In the genomic region with DNA sequence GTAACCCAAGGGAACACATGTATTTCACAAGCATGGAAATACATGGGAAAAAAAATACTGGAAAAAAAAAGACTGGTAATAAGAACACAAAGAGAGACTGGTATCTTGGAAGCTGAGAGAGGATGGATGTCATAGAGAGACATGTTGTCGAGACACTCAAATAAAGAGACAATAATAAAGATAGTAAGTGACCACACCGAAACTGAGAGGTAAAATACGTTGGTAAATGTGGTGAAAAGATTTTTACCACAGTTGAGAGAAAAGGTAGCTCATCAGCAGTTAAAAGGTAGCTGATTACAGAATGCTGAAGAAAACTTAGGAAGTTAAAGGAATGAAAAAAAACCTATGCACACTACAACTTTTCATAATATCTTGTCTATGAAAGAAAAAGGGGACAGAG, we compare ENCODE assay signal across 27 cellular contexts.
DNase-seq lines count a peak whose midpoint lies in the region; ATAC-seq, FAIRE-seq and TF ChIP-seq lines count a peak whose summit lies in the region.
"Had no signal": no experiment of that assay in that cellular context is flagged by ENCODE, and none has a peak within 500 bp of the region (broad histone marks: within the 10 kb centered on the region; RNA-seq: fewer than 3 reads in every experiment).

No MANE protein-coding gene starts in this region.

- POLR2A ChIA-PET in MCF 10A (lab: Yijun Ruan, JAX), result no interaction called here

- H3K9me3 Mint-ChIP-seq in activated T-cell treated with anti-CD3 and anti-CD28 coated beads, Interleukin-2, amount 50 U/mL, for 72 hours, result no peaks in the 10 kb centered on the region
- H3K9me3 Mint-ChIP-seq in activated T-cell treated with anti-CD3 and anti-CD28 coated beads, Interleukin-2, amount 50 U/mL, for 4 hours, result no peaks in the 10 kb centered on the region
- no peaks in the 10 kb centered on the region for H3K9me3 Mint-ChIP-seq in MCF 10A (ENCODE audit: unreplicated experiment)
- H3K9me3 Mint-ChIP-seq: CD8-positive, alpha-beta T cell; T-helper 1 cell treated with Interleukin-12 subunit alpha and Interleukin-12 subunit beta and Interleukin-4 antibody, amounts not matched to agents 30 μg/mL and 1 μg/mL, for 36 hours had no signal

- no peak for DNase-seq in activated T-cell treated with anti-CD3 and anti-CD28 coated beads, Interleukin-2, amount 50 U/mL, for 72 hours
- no peak for DNase-seq in activated T-cell treated with anti-CD3 and anti-CD28 coated beads, Interleukin-2, amount 50 U/mL, for 4 hours
- no peak for DNase-seq in substantia nigra (lab: John Stamatoyannopoulos, UW)
- DNase-seq in NCI-H69 (lab: John Stamatoyannopoulos, UW), result no peak
- no peak for DNase-seq in MCF 10A (ENCODE audit: unreplicated experiment)
- no peak for DNase-seq in RCC 7860 (ENCODE audit: low spot score)
- DNase-seq: activated CD4-positive, alpha-beta T cell treated with anti-CD3 and anti-CD28 coated beads for 1 hour; activated naive CD4-positive, alpha-beta T cell; CD8-positive, alpha-beta T cell; DMS 273 treated with DMSO at 0.1 percent for 48 hours; effector CD4-positive, alpha-beta T cell; left lung; NCI-H1048; NCI-H187 treated with DMSO at 0.1 percent for 48 hours; NCI-H524; stimulated activated CD4-positive, alpha-beta T cell treated with anti-CD3 and anti-CD28 coated beads, Interleukin-12 subunit alpha, Interleukin-12 subunit beta, amount 100 ng/mL, for 4 hours; stimulated activated CD4-positive, alpha-beta T cell treated with anti-CD3 and anti-CD28 coated beads, Interleukin-4, amount 100 ng/mL, for 1 hour had no signal

- H3K27ac ChIP-seq in angular gyrus (ENCODE audit: low read depth, low read length) (peak overlapping the region; percentile 16), substantia nigra (ENCODE audit: low read depth, low read length, poor library complexity, severe bottlenecking) (peak overlapping the region; percentile 41)
- H3K27ac ChIP-seq: breast epithelium, epithelial cell of prostate, left lung, neutrophil had no signal

- BruUV-seq in MCF 10A (replicated peaks; lab: Mats Ljungman, UMichigan), result no TSS peak

- no peak for FAIRE-seq in RCC 7860 (lab: Jason Lieb, UNC)
- FAIRE-seq: A204.1, colon, islet of Langerhans had no signal

- peak overlapping the region in 1 of 2 donors; percentile 42 for H3K4me3 Mint-ChIP-seq in activated T-cell treated with anti-CD3 and anti-CD28 coated beads, Interleukin-2, amount 50 U/mL, for 72 hours
- no peak overlapping the region for H3K4me3 Mint-ChIP-seq in activated T-cell treated with anti-CD3 and anti-CD28 coated beads, Interleukin-2, amount 50 U/mL, for 4 hours
- no peak overlapping the region for H3K4me3 Mint-ChIP-seq in MCF 10A (ENCODE audit: unreplicated experiment)
- H3K4me3 Mint-ChIP-seq: CD8-positive, alpha-beta T cell; T-helper 1 cell treated with Interleukin-12 subunit alpha and Interleukin-12 subunit beta and Interleukin-4 antibody, amounts not matched to agents 30 μg/mL and 1 μg/mL, for 36 hours had no signal

- H3K4me1 Mint-ChIP-seq in activated T-cell treated with anti-CD3 and anti-CD28 coated beads, Interleukin-2, amount 50 U/mL, for 72 hours (ENCODE audit: low read depth), result peaks cover 7% of the 10 kb centered on the region
- peaks cover 12% of the 10 kb centered on the region for H3K4me1 Mint-ChIP-seq in activated T-cell treated with anti-CD3 and anti-CD28 coated beads, Interleukin-2, amount 50 U/mL, for 4 hours (ENCODE audit: low read depth)
- peaks cover 5% of the 10 kb centered on the region for H3K4me1 Mint-ChIP-seq in MCF 10A (ENCODE audit: insufficient read depth, unreplicated experiment)

- ATAC-seq in activated T-cell treated with anti-CD3 and anti-CD28 coated beads, Interleukin-2, amount 50 U/mL, for 72 hours (replicated peaks in 1 of 2), result no peak
- no peak for ATAC-seq in activated T-cell treated with anti-CD3 and anti-CD28 coated beads, Interleukin-2, amount 50 U/mL, for 4 hours
- peak; percentile 64 for ATAC-seq in HG02938 (IDR thresholded peaks at IDR 0.05; ENCODE audit: unreplicated experiment)
- ATAC-seq: CD8-positive, alpha-beta T cell; left lung; sciatic nerve had no signal

- H3K27ac Mint-ChIP-seq in activated T-cell treated with anti-CD3 and anti-CD28 coated beads, Interleukin-2, amount 50 U/mL, for 72 hours, result peak overlapping the region; percentile 11
- H3K27ac Mint-ChIP-seq in MCF 10A (ENCODE audit: low read depth, unreplicated experiment), result no peak overlapping the region
- H3K27ac Mint-ChIP-seq: T-helper 1 cell treated with Interleukin-12 subunit alpha and Interleukin-12 subunit beta and Interleukin-4 antibody, amounts not matched to agents 30 μg/mL and 1 μg/mL, for 36 hours had no signal

- CTCF ChIA-PET in MCF 10A (lab: Yijun Ruan, JAX), result no interaction called here

- H3K27me3 Mint-ChIP-seq in activated T-cell treated with anti-CD3 and anti-CD28 coated beads, Interleukin-2, amount 50 U/mL, for 72 hours (ENCODE audit: low read depth), result no peaks in the 10 kb centered on the region
- H3K27me3 Mint-ChIP-seq in activated T-cell treated with anti-CD3 and anti-CD28 coated beads, Interleukin-2, amount 50 U/mL, for 4 hours (ENCODE audit: low read depth), result no peaks in the 10 kb centered on the region
- H3K27me3 Mint-ChIP-seq in MCF 10A (ENCODE audit: insufficient read depth, unreplicated experiment), result no peaks in the 10 kb centered on the region

- TF ChIP-seq CTCF in MCF 10A (IDR thresholded peaks at IDR 0.05; ENCODE audit: unreplicated experiment), result no peak

- intact Hi-C loops in MCF 10A (cut with micrococcal nuclease), result no loop called here

- peaks cover 15 to 27% of the 10 kb centered on the region in 2 donors for H3K36me3 Mint-ChIP-seq in activated T-cell treated with anti-CD3 and anti-CD28 coated beads, Interleukin-2, amount 50 U/mL, for 72 hours (ENCODE audit: insufficient read depth in 2 of 2)
- H3K36me3 Mint-ChIP-seq in activated T-cell treated with anti-CD3 and anti-CD28 coated beads, Interleukin-2, amount 50 U/mL, for 4 hours (ENCODE audit: insufficient read depth), result peaks cover 49% of the 10 kb centered on the region
- H3K36me3 Mint-ChIP-seq in MCF 10A (ENCODE audit: insufficient read depth, unreplicated experiment), result peaks cover 15% of the 10 kb centered on the region
